25 cellular contexts compared by ENCODE assay signal in the genomic region with DNA sequence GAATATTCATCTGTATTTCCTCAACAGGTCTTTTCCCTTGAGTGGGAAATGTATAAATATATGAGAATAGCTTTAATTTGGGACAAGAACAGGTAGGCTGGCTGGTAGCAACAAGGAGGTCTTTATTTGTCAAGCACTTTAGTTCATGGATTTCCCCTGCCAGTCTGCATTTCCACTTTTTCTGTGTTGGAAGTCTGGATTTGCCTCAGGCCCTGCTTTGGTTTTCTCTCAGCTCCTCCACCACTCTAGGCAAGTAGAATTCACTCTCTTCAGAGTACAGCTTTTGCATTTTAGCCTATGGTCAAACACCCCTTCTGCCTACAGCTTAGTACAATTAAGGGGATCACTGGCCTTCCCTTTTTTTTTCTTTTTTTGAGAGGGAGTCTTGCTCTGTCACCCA.
"Had no signal": no experiment of that assay in that cellular context is flagged by ENCODE, and none has a peak within 500 bp of the region (broad histone marks: within the 10 kb centered on the region; RNA-seq: fewer than 3 reads in every experiment).

No MANE protein-coding gene starts in this region.

- DNase-seq: colonic mucosa; dermis blood vessel endothelial cell; erythroblast; foreskin keratinocyte; immature natural killer cell; kidney; left cardiac atrium; left ventricle myocardium inferior; mesenchymal stem cell; mucosa of descending colon; naive thymus-derived CD8-positive, alpha-beta T cell; nucleus accumbens; pancreas; right cardiac atrium; small intestine; stimulated activated CD4-positive, alpha-beta T cell treated with anti-CD3 and anti-CD28 coated beads, Interleukin-4, amount 100 ng/mL, for 1 hour; stimulated activated CD8-positive, alpha-beta memory T cell treated with anti-CD3 and anti-CD28 coated beads, Interleukin-4, amount 100 ng/mL, for 48 hours; tibial artery; upper lobe of left lung; uterus had no signal

- H3K4me3 Mint-ChIP-seq: immature natural killer cell; naive thymus-derived CD8-positive, alpha-beta T cell; neural progenitor cell; stimulated activated effector memory CD8-positive, alpha-beta T cell treated with anti-CD3 and anti-CD28 coated beads, Interleukin-12 subunit alpha, Interleukin-12 subunit beta, amount 100 ng/mL, for 72 hours; stimulated activated naive CD8-positive, alpha-beta T cell treated with anti-CD3 and anti-CD28 coated beads, Interleukin-15, Interleukin-2, amounts not matched to agents 100 ng/mL and 50 ng/mL, for 24 hours had no signal

- H3K4me2 ChIP-seq: neural progenitor cell had no signal

- H3K4me1 Mint-ChIP-seq: immature natural killer cell; naive thymus-derived CD8-positive, alpha-beta T cell; neural progenitor cell; stimulated activated effector memory CD8-positive, alpha-beta T cell treated with anti-CD3 and anti-CD28 coated beads, Interleukin-12 subunit alpha, Interleukin-12 subunit beta, amount 100 ng/mL, for 72 hours had no signal

- H3K36me3 ChIP-seq: colonic mucosa, uterus had no signal

- ATAC-seq: foreskin keratinocyte; left cardiac atrium; mucosa of descending colon; naive thymus-derived CD8-positive, alpha-beta T cell; pancreas; right cardiac atrium; stimulated activated effector memory CD8-positive, alpha-beta T cell treated with anti-CD3 and anti-CD28 coated beads, Interleukin-12 subunit alpha, Interleukin-12 subunit beta, amount 100 ng/mL, for 72 hours had no signal

- H3K9ac ChIP-seq: neural progenitor cell had no signal

- H3K27ac Mint-ChIP-seq: immature natural killer cell; neural progenitor cell; progenitor cell of endocrine pancreas; stimulated activated effector memory CD8-positive, alpha-beta T cell treated with anti-CD3 and anti-CD28 coated beads, Interleukin-12 subunit alpha, Interleukin-12 subunit beta, amount 100 ng/mL, for 72 hours; stimulated activated naive CD8-positive, alpha-beta T cell treated with anti-CD3 and anti-CD28 coated beads, Interleukin-15, Interleukin-2, amounts not matched to agents 100 ng/mL and 50 ng/mL, for 24 hours had no signal

- H3K27me3 Mint-ChIP-seq: naive thymus-derived CD8-positive, alpha-beta T cell; progenitor cell of endocrine pancreas; stimulated activated naive CD8-positive, alpha-beta T cell treated with anti-CD3 and anti-CD28 coated beads, Interleukin-15, Interleukin-2, amounts not matched to agents 100 ng/mL and 50 ng/mL, for 24 hours had no signal

- H3K4me1 ChIP-seq: colonic mucosa, foreskin keratinocyte, left ventricle myocardium inferior, neural progenitor cell, pancreas, upper lobe of left lung, uterus had no signal

- H3K27ac ChIP-seq: colonic mucosa, foreskin keratinocyte, left ventricle myocardium inferior, neural progenitor cell, pancreas, tibial artery, upper lobe of left lung, uterus had no signal

- H3K4me3 ChIP-seq: colonic mucosa, left ventricle myocardium inferior, lung, mucosa of descending colon, neural progenitor cell, pancreas, tibial artery, upper lobe of left lung, uterus had no signal

- H3K9me3 Mint-ChIP-seq: stimulated activated effector memory CD8-positive, alpha-beta T cell treated with anti-CD3 and anti-CD28 coated beads, Interleukin-12 subunit alpha, Interleukin-12 subunit beta, amount 100 ng/mL, for 72 hours; stimulated activated naive CD8-positive, alpha-beta T cell treated with anti-CD3 and anti-CD28 coated beads, Interleukin-15, Interleukin-2, amounts not matched to agents 100 ng/mL and 50 ng/mL, for 24 hours had no signal

- H3K27me3 ChIP-seq: colonic mucosa, foreskin keratinocyte, neural progenitor cell, pancreas, tibial artery, upper lobe of left lung, uterus had no signal
